Comparison of ENCODE assay signal across 8 cellular contexts in the genomic region with DNA sequence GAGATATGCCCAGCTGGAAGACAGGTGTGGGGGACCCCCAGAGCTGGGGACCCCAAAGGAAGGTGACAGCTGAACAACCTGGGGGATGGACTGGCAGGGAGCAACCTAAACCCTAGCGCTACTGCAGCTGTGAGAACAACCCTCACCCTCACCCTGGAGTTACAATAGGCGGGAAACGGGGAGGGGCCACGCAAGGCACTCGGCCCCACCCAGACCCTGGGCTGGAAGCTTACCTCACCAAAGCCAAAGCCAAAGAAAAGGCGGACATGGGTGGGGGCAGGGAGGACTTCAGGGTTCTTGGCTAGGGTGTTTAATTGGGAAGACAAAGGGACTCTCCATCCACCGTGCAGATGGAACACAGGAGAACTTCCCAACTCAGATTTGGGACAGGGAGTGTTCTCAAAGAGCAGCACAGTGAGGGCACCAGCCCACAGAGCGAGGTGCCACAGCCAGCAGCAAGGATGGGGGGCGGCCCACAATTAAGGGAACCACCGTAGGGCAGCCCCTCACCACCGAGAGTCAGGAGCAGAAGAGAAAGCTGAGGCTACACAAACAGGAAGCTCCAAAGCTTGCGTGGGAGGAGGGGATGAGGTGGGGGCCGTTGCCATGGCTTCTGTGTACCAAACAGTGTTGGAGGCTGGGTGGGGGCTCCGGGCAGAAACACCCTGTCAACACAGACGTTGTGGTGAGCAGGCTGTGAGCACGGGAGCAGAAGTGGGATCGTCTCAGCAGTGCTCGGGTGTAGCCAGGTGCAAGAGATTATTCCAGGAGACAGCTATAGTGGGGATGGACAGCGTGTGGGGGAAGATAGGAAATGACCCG. TPM values are rescaled to one million over a fixed set of nuclear protein-coding genes. Genes with fewer than 3 reads are reported as not detected.
DNase-seq lines count a peak whose midpoint lies in the region; ATAC-seq, FAIRE-seq and TF ChIP-seq lines count a peak whose summit lies in the region.

No MANE protein-coding gene starts in this region.

- peaks cover 38% of the 10 kb centered on the region for H3K79me2 ChIP-seq in trophoblast cell (ENCODE audit: control insufficient read depth, insufficient read depth, low read length, poor library complexity)

- peak overlapping the region; percentile 31 for H2BK12ac ChIP-seq in trophoblast cell (ENCODE audit: low read length)

- peaks cover 45% of the 10 kb centered on the region for H3K4me1 ChIP-seq in CD4-positive, CD25-positive, alpha-beta regulatory T cell (ENCODE audit: control insufficient read depth, insufficient read depth, low read length, poor library complexity, severe bottlenecking)
- H3K4me1 ChIP-seq in trophoblast cell (ENCODE audit: control insufficient read depth in 1 of 2, insufficient read depth in 2 of 2, low read length in 2 of 2) (peaks cover 24 to 28% of the 10 kb centered on the region in 2 experiments), transverse colon (peaks cover 16 to 57% (median 48%) of the 10 kb centered on the region in 4 donors)

- no peaks in the 10 kb centered on the region for H3K9me3 ChIP-seq in CD4-positive, CD25-positive, alpha-beta regulatory T cell (ENCODE audit: control insufficient read depth in 2 of 2, low read length in 2 of 2)
- H3K9me3 ChIP-seq in trophoblast cell (ENCODE audit: insufficient read depth, low read depth, low read length), result no peaks in the 10 kb centered on the region
- no peaks in the 10 kb centered on the region for H3K9me3 ChIP-seq in transverse colon

- H3K27ac Mint-ChIP-seq in CD4-positive, CD25-positive, alpha-beta regulatory T cell, result peak overlapping the region; percentile 98 to 100 (median 99)
- peak overlapping the region; percentile 98 for H3K27ac Mint-ChIP-seq in activated T-helper 2 cell treated with anti-CD3 and anti-CD28 coated beads, Interferon-gamma antibody, Interleukin-2, Interleukin-4, amounts not matched to agents 10 μg/mL and 5 μg/mL and 100 μg/mL, durations not matched to agents 14 hours and 24 hours and 36 hours

- no peak overlapping the region for H3K23ac ChIP-seq in trophoblast cell (ENCODE audit: low read length)

- peak overlapping the region; percentile 99 for H4K91ac ChIP-seq in trophoblast cell (ENCODE audit: low read depth, low read length)

- peak; percentile 84 for TF ChIP-seq EP300 in transverse colon (IDR thresholded peaks at IDR 0.05; ENCODE audit: low read depth)

- peak overlapping the region; percentile 66 for H2BK5ac ChIP-seq in trophoblast cell (ENCODE audit: low read depth, low read length, poor library complexity)

- H3K36me3 Mint-ChIP-seq in CD4-positive, CD25-positive, alpha-beta regulatory T cell, result peaks cover 25% of the 10 kb centered on the region
- peaks cover 60% of the 10 kb centered on the region for H3K36me3 Mint-ChIP-seq in activated T-helper 2 cell treated with anti-CD3 and anti-CD28 coated beads, Interferon-gamma antibody, Interleukin-2, Interleukin-4, amounts not matched to agents 10 μg/mL and 5 μg/mL and 100 μg/mL, durations not matched to agents 14 hours and 24 hours and 36 hours (ENCODE audit: low read depth)

- H3K79me1 ChIP-seq in trophoblast cell (ENCODE audit: low read length), result peaks cover 35% of the 10 kb centered on the region

- peaks cover 30% of the 10 kb centered on the region for H3K36me3 ChIP-seq in CD4-positive, CD25-positive, alpha-beta regulatory T cell (ENCODE audit: control insufficient read depth, insufficient read depth, low read length)
- H3K36me3 ChIP-seq in trophoblast cell (ENCODE audit: control insufficient read depth in 1 of 2, insufficient read depth in 2 of 2, low read length in 2 of 2) (peaks cover 33 to 39% of the 10 kb centered on the region in 2 experiments), transverse colon (peaks cover 0 to 20% (median 15%) of the 10 kb centered on the region in 4 donors)

- peak overlapping the region; percentile 95 for H3K4ac ChIP-seq in trophoblast cell (ENCODE audit: low read depth, low read length)

- TF ChIP-seq CTCF in foreskin fibroblast (IDR thresholded peaks at IDR 0.05; ENCODE audit: low read depth, low read length), result no peak
- no peak for TF ChIP-seq CTCF in transverse colon (IDR thresholded peaks at IDR 0.05)

- peak overlapping the region; percentile 56 for H4K8ac ChIP-seq in trophoblast cell (ENCODE audit: low read depth, low read length)

- WGBS in trophoblast cell (ENCODE audit: extremely low coverage, insufficient coverage, insufficient read length), result no CpG with 5 or more reads among the region's 20 CpGs
- 0 to 2% methylated on average over 4 to 19 of the region's 20 CpGs for WGBS in transverse colon (ENCODE audit: low coverage in 1 of 2), 2 donors

- peak overlapping the region; percentile 85 for H3K9ac ChIP-seq in trophoblast cell (ENCODE audit: low read length)

- H3K27ac ChIP-seq in CD4-positive, CD25-positive, alpha-beta regulatory T cell (ENCODE audit: insufficient read depth, low read length, poor library complexity, severe bottlenecking), result peak overlapping the region; percentile 98
- H3K27ac ChIP-seq in trophoblast cell (ENCODE audit: low read depth, low read length) (peak overlapping the region; percentile 98), transverse colon (peak overlapping the region; percentile 91 to 98 (median 96))

- peaks cover 11 to 67% (median 37%) of the 10 kb centered on the region in 4 donors for H3K4me1 Mint-ChIP-seq in CD4-positive, CD25-positive, alpha-beta regulatory T cell
- H3K4me1 Mint-ChIP-seq in activated T-helper 2 cell treated with anti-CD3 and anti-CD28 coated beads, Interferon-gamma antibody, Interleukin-2, Interleukin-4, amounts not matched to agents 10 μg/mL and 5 μg/mL and 100 μg/mL, durations not matched to agents 14 hours and 24 hours and 36 hours (ENCODE audit: low read depth), result peaks cover 40% of the 10 kb centered on the region

- H2BK120ac ChIP-seq in trophoblast cell (ENCODE audit: insufficient read depth, low read length, poor library complexity), result peak overlapping the region; percentile 73

- peaks cover 0 to 6% (median 0%) of the 10 kb centered on the region in 7 donors for H3K9me3 Mint-ChIP-seq in CD4-positive, CD25-positive, alpha-beta regulatory T cell
- H3K9me3 Mint-ChIP-seq in activated T-helper 2 cell treated with anti-CD3 and anti-CD28 coated beads, Interferon-gamma antibody, Interleukin-2, Interleukin-4, amounts not matched to agents 10 μg/mL and 5 μg/mL and 100 μg/mL, durations not matched to agents 14 hours and 24 hours and 36 hours, result no peaks in the 10 kb centered on the region

- peak; percentile 49 to 59 for ATAC-seq in CD4-positive, CD25-positive, alpha-beta regulatory T cell (ENCODE audit: low read depth in 2 of 2)
- peak; percentile 32 for ATAC-seq in GM19455 (IDR thresholded peaks at IDR 0.05; ENCODE audit: unreplicated experiment)

- in situ Hi-C loops in transverse colon (cut with MboI; ENCODE audit: low pct_ligation_motif_present in 1 of 4, low pct_unique_long_range_greater_than_20kb in 1 of 4, low sequenced_read_pairs in 3 of 4), result no loop called here

- no peaks in the 10 kb centered on the region for H3K27me3 ChIP-seq in CD4-positive, CD25-positive, alpha-beta regulatory T cell (ENCODE audit: control insufficient read depth, insufficient read depth, low read length)
- H3K27me3 ChIP-seq in trophoblast cell (ENCODE audit: insufficient read depth, low read length) (no peaks in the 10 kb centered on the region), transverse colon (no peaks in the 10 kb centered on the region)

- peak overlapping the region; percentile 65 for H3K4me2 ChIP-seq in trophoblast cell (ENCODE audit: low read length)

- peak; percentile 86 for TF ChIP-seq POLR2A in transverse colon (IDR thresholded peaks at IDR 0.05)

- H3K27me3 Mint-ChIP-seq in CD4-positive, CD25-positive, alpha-beta regulatory T cell, result peaks cover 10% of the 10 kb centered on the region
- no peaks in the 10 kb centered on the region for H3K27me3 Mint-ChIP-seq in activated T-helper 2 cell treated with anti-CD3 and anti-CD28 coated beads, Interferon-gamma antibody, Interleukin-2, Interleukin-4, amounts not matched to agents 10 μg/mL and 5 μg/mL and 100 μg/mL, durations not matched to agents 14 hours and 24 hours and 36 hours (ENCODE audit: low read depth)

- peak overlapping the region; percentile 64 for H2AK5ac ChIP-seq in trophoblast cell (ENCODE audit: low read length)

- peak; percentile 84 to 91 (median 89) for DNase-seq in CD4-positive, CD25-positive, alpha-beta regulatory T cell
- DNase-seq in HK-2 (ENCODE audit: unreplicated experiment) (peak; percentile 82), RCC 7860 (ENCODE audit: low spot score) (peak; percentile 88), foreskin fibroblast (peak; percentile 60 to 82), trophoblast cell (peak; percentile 86 to 89), transverse colon (peak; percentile 92)
- peak; percentile 88 for DNase-seq in activated T-helper 2 cell treated with anti-CD3 and anti-CD28 coated beads, Interferon-gamma antibody, Interleukin-2, Interleukin-4, amounts not matched to agents 10 μg/mL and 5 μg/mL and 100 μg/mL, durations not matched to agents 14 hours and 24 hours and 36 hours (ENCODE audit: low spot score)

- H3K14ac ChIP-seq in trophoblast cell (ENCODE audit: low read length), result peak overlapping the region; percentile 81

- H3K4me3 Mint-ChIP-seq in CD4-positive, CD25-positive, alpha-beta regulatory T cell, result peak overlapping the region; percentile 92 to 100 (median 98)
- H3K4me3 Mint-ChIP-seq in activated T-helper 2 cell treated with anti-CD3 and anti-CD28 coated beads, Interferon-gamma antibody, Interleukin-2, Interleukin-4, amounts not matched to agents 10 μg/mL and 5 μg/mL and 100 μg/mL, durations not matched to agents 14 hours and 24 hours and 36 hours (ENCODE audit: low read depth), result peak overlapping the region; percentile 95

- intact Hi-C loops in activated T-helper 2 cell treated with anti-CD3 and anti-CD28 coated beads, Interferon-gamma antibody, Interleukin-2, Interleukin-4, amounts not matched to agents 10 μg/mL and 5 μg/mL and 100 μg/mL, durations not matched to agents 14 hours and 24 hours and 36 hours (cut with micrococcal nuclease), result loop anchor here (1.0 to 10.0 kb wide), 6 partner anchors 69 to 1106 kb away; a partner anchor contains a TSS
- intact Hi-C loops in transverse colon (cut with DNase I; ENCODE audit: low total_unique reads), result no loop called here

- H2AFZ ChIP-seq in trophoblast cell (ENCODE audit: insufficient read depth, low read length, poor library complexity), result no peak overlapping the region

- H4K12ac ChIP-seq in trophoblast cell (ENCODE audit: low read depth, low read length), result peak overlapping the region; percentile 45

- FAIRE-seq in RCC 7860 (lab: Jason Lieb, UNC), result peak; percentile 75

- peak overlapping the region; percentile 70 for H3K18ac ChIP-seq in trophoblast cell (ENCODE audit: low read length)

- H3K4me3 ChIP-seq in CD4-positive, CD25-positive, alpha-beta regulatory T cell (ENCODE audit: low read depth, low read length), result peak overlapping the region; percentile 94
- H3K4me3 ChIP-seq in foreskin fibroblast (ENCODE audit: low read depth in 1 of 2, low read length in 2 of 2) (peak overlapping the region; percentile 67 to 100), trophoblast cell (ENCODE audit: low read depth, low read length) (peak overlapping the region; percentile 90), transverse colon (peak overlapping the region; percentile 68 to 91 (median 82))

RNA-seq across cellular contexts. Expression of a gene that starts 1.9 kb away (rescaled TPM):
- total RNA-seq in CD4-positive, CD25-positive, alpha-beta regulatory T cell, result 503 TPM
- polyA plus RNA-seq in CD4-positive, CD25-positive, alpha-beta regulatory T cell, result 1,000 to 10,000 TPM in 2 of 4 donors, 100 to 1,000 TPM in 2; 723 to 1,055 (median 950) TPM
- 558 and 578 TPM in 2 replicates for total RNA-seq in activated T-helper 2 cell treated with anti-CD3 and anti-CD28 coated beads, Interferon-gamma antibody, Interleukin-2, Interleukin-4, amounts not matched to agents 10 μg/mL and 5 μg/mL and 100 μg/mL, durations not matched to agents 14 hours and 24 hours and 36 hours
- 498 and 501 TPM in 2 replicates for polyA plus RNA-seq in trophoblast cell (2013)
- 100 to 1,000 TPM in 3 of 4 donors, 10 to 100 TPM in 1; 65.1 to 235 (median 168) TPM for total RNA-seq in transverse colon

RNA-seq across cellular contexts. Expression of a gene that starts 22.0 kb away (rescaled TPM):
- not detected for total RNA-seq in CD4-positive, CD25-positive, alpha-beta regulatory T cell
- under 1 TPM in 1 of 4 donors, not detected in 3; 0.23 TPM for polyA plus RNA-seq in CD4-positive, CD25-positive, alpha-beta regulatory T cell
- total RNA-seq in activated T-helper 2 cell treated with anti-CD3 and anti-CD28 coated beads, Interferon-gamma antibody, Interleukin-2, Interleukin-4, amounts not matched to agents 10 μg/mL and 5 μg/mL and 100 μg/mL, durations not matched to agents 14 hours and 24 hours and 36 hours, result not detected in 2 replicates
- 2.0 and 2.3 TPM in 2 replicates for polyA plus RNA-seq in trophoblast cell (2013)
- total RNA-seq in transverse colon, result 100 to 1,000 TPM in 1 of 4 donors, 10 to 100 TPM in 3; 40.7 to 137 (median 81.3) TPM

RNA-seq across cellular contexts. Expression of a gene that starts 23.4 kb away (rescaled TPM):
- total RNA-seq in CD4-positive, CD25-positive, alpha-beta regulatory T cell, result 7.2 TPM
- polyA plus RNA-seq in CD4-positive, CD25-positive, alpha-beta regulatory T cell, result under 1 TPM in 3 of 4 donors, not detected in 1; 0.40 to 0.52 (median 0.44) TPM
- 1.5 and 2.3 TPM in 2 replicates for total RNA-seq in activated T-helper 2 cell treated with anti-CD3 and anti-CD28 coated beads, Interferon-gamma antibody, Interleukin-2, Interleukin-4, amounts not matched to agents 10 μg/mL and 5 μg/mL and 100 μg/mL, durations not matched to agents 14 hours and 24 hours and 36 hours
- polyA plus RNA-seq in trophoblast cell (2013), result 2.0 and 2.1 TPM in 2 replicates
- under 1 TPM in 1 of 4 donors, not detected in 3; 0.32 TPM for total RNA-seq in transverse colon

RNA-seq across cellular contexts. Expression of a gene that starts 30.6 kb away (rescaled TPM):
- total RNA-seq in CD4-positive, CD25-positive, alpha-beta regulatory T cell, result not detected
- polyA plus RNA-seq in CD4-positive, CD25-positive, alpha-beta regulatory T cell, result not detected
- not detected in 2 replicates for total RNA-seq in activated T-helper 2 cell treated with anti-CD3 and anti-CD28 coated beads, Interferon-gamma antibody, Interleukin-2, Interleukin-4, amounts not matched to agents 10 μg/mL and 5 μg/mL and 100 μg/mL, durations not matched to agents 14 hours and 24 hours and 36 hours
- polyA plus RNA-seq in trophoblast cell (2013), result not detected in 2 replicates
- under 1 TPM in 1 of 4 donors, not detected in 3; 0.64 TPM for total RNA-seq in transverse colon

Comparison
In these comparisons a context has a peak if more than half of its experiments do, and no peak if none do; other contexts are left out.
1. Peak in every context shown above with its lines: DNase-seq, ATAC-seq, H3K4me3 ChIP-seq and H3K27ac ChIP-seq.
2. RNA of a gene that starts 22.0 kb away (total RNA-seq): 40.7 to 137 TPM in transverse colon; not detected in CD4-positive, CD25-positive, alpha-beta regulatory T cell (single experiment) and not detected in activated T-helper 2 cell treated with anti-CD3 and anti-CD28 coated beads, Interferon-gamma antibody, Interleukin-2, Interleukin-4, amounts not matched to agents 10 μg/mL and 5 μg/mL and 100 μg/mL, durations not matched to agents 14 hours and 24 hours and 36 hours; every median in the first group is over 10 times any median in the second.